ENCODE assay signal across 2 cellular contexts in the genomic region with DNA sequence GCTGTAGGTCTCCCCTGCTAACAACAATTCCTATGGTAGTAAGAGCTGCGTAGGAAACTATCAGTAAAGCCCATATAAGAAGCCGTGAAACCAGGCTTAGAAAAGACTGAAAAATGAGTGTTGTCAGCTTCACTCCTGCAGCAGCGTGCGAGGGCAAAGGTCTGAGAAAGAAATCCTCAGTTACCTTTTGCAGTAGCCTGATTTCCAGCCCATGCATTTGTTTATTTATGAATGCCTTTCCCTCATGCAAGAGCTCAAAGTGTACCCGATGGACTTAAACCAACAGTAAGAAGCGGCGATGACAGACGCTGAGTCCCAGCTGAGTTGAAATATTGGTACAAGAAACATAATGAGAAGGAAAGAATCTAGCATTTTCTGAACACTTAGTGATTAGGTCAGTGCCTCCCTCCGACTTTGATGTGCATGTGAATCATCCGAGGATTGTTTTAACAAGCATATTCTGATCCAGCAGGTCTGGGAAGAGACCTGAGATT.
TF ChIP-seq lines count a peak whose summit lies in the region.

No MANE protein-coding gene starts in this region.

TF ChIP-seq in A549, 52 proteins besides CTCF, POLR2A, EP300 and RAD21:
- 0 out of 2 replicates have a peak, but pooled peaks have one; percentile 24 for TF ChIP-seq JUNB (IDR thresholded peaks at IDR 0.05)
- TF ChIP-seq EHF (CRISPR knock-in tag; IDR thresholded peaks at IDR 0.05) = no peak

TF ChIP-seq in IMR-90, 13 proteins besides CTCF, POLR2A, EP300 and RAD21:
- TF ChIP-seq NFE2L2 (IDR thresholded peaks at IDR 0.05; ENCODE audit: low read depth, low read length) (no peak), CHD1 (IDR thresholded peaks at IDR 0.05; ENCODE audit: low read depth, low read length) (no peak), RCOR1 (IDR thresholded peaks at IDR 0.05; ENCODE audit: insufficient replicate concordance, low read length) (no peak), MAFK (IDR thresholded peaks at IDR 0.05; ENCODE audit: low read depth, low read length) (no peak), MAZ (IDR thresholded peaks at IDR 0.05; ENCODE audit: borderline replicate concordance, low read depth, low read length) (no peak), FOS (IDR thresholded peaks at IDR 0.05; ENCODE audit: low read depth, low read length) (no peak), BHLHE40 (IDR thresholded peaks at IDR 0.05; ENCODE audit: low read depth, low read length) (no peak), CEBPB (IDR thresholded peaks at IDR 0.05; ENCODE audit: low read depth, low read length) (no peak), ELK1 (IDR thresholded peaks at IDR 0.05; ENCODE audit: borderline replicate concordance, low read depth, low read length) (no peak), USF2 (IDR thresholded peaks at IDR 0.05; ENCODE audit: low read depth, low read length) (no peak), RFX5 (IDR thresholded peaks at IDR 0.05; ENCODE audit: low read depth, low read length) (no peak), SMC3 (IDR thresholded peaks at IDR 0.05; ENCODE audit: low read depth, low read length) (no peak), MXI1 (IDR thresholded peaks at IDR 0.05; ENCODE audit: borderline replicate concordance, low read depth, low read length) (no peak)
